ENCODE assay signal across 14 cellular contexts in the genomic region with DNA sequence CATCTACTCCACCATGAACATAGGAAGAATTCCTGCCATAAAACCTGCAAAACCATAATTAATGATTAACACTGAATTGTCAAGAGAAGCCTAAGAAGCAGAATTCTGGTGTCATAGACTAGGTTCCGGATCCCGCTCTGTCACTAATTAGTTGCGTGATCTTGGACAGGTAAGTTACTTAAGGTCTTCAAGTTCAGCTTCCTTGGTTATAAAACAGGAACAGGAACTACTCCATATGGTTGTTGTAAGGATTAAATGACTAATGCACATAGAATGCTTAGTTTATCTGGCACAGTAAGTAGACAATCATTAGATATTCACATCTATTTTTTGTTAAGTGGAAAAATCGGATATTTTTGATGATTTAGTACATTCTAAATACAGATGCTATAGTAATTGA. TPM values are rescaled to one million over a fixed set of nuclear protein-coding genes. Genes with fewer than 3 reads are reported as not detected.
DNase-seq lines count a peak whose midpoint lies in the region; ATAC-seq, FAIRE-seq and TF ChIP-seq lines count a peak whose summit lies in the region.
"Had no signal": no experiment of that assay in that cellular context is flagged by ENCODE, and none has a peak within 500 bp of the region (broad histone marks: within the 10 kb centered on the region; RNA-seq: fewer than 3 reads in every experiment).

No MANE protein-coding gene starts in this region.

- peak in 1 of 2 donors; percentile 39 for DNase-seq in cardiac muscle cell (ENCODE audit: low read depth in 1 of 2, low spot score in 1 of 2)
- DNase-seq in Right ventricle myocardium inferior (ENCODE audit: missing footprints): no peak
- DNase-seq in activated CD8-positive, alpha-beta T cell treated with anti-CD3 and anti-CD28 coated beads for 36 hours: no peak
- peak; percentile 41 for DNase-seq in fibroblast of mammary gland (ENCODE audit: low read depth)
- DNase-seq in H54 (ENCODE audit: insufficient read length, low spot score): no peak
- no peak for DNase-seq in HTR-8/SVneo (ENCODE audit: insufficient read length, low spot score)
- DNase-seq: activated CD8-positive, alpha-beta memory T cell treated with anti-CD3 and anti-CD28 coated beads, Interleukin-2, amount 50 U/mL, for 48 hours; NCI-H510A; Peyer's patch had no signal

- no peak overlapping the region for H3K4me3 ChIP-seq in cardiac muscle cell
- no peak overlapping the region for H3K4me3 ChIP-seq in fibroblast of mammary gland (ENCODE audit: control insufficient read depth, low read depth, low read length)
- H3K4me3 ChIP-seq: breast epithelium, Peyer's patch, prostate gland had no signal

- no peaks in the 10 kb centered on the region for H3K9me3 ChIP-seq in cardiac muscle cell (ENCODE audit: low read depth)
- H3K9me3 ChIP-seq: breast epithelium, Peyer's patch, prostate gland had no signal

- no peak for ATAC-seq in Right ventricle myocardium inferior
- ATAC-seq in activated CD8-positive, alpha-beta T cell treated with anti-CD3 and anti-CD28 coated beads for 36 hours: no peak
- ATAC-seq in GM21447 (IDR thresholded peaks at IDR 0.05; ENCODE audit: unreplicated experiment): no peak
- no peak for ATAC-seq in HG02852 (IDR thresholded peaks at IDR 0.05; ENCODE audit: unreplicated experiment)

- H3K27me3 ChIP-seq in cardiac muscle cell: no peaks in the 10 kb centered on the region
- H3K27me3 ChIP-seq: breast epithelium, Peyer's patch had no signal

- H3K36me3 Mint-ChIP-seq in activated CD8-positive, alpha-beta T cell treated with anti-CD3 and anti-CD28 coated beads for 36 hours (ENCODE audit: low read depth): peaks cover 59% of the 10 kb centered on the region

- TF ChIP-seq POLR2A in H54 (IDR thresholded peaks at IDR 0.05; ENCODE audit: low read depth, low read length): no peak

- H3K36me3 ChIP-seq in cardiac muscle cell: peaks cover 41% of the 10 kb centered on the region
- H3K36me3 ChIP-seq: breast epithelium, prostate gland had no signal

- H3K4me3 Mint-ChIP-seq in activated CD8-positive, alpha-beta T cell treated with anti-CD3 and anti-CD28 coated beads for 36 hours: no peak overlapping the region

- peaks cover 62% of the 10 kb centered on the region for H3K4me1 Mint-ChIP-seq in activated CD8-positive, alpha-beta T cell treated with anti-CD3 and anti-CD28 coated beads for 36 hours (ENCODE audit: low read depth)

- H3K4me1 ChIP-seq in cardiac muscle cell (ENCODE audit: low read depth): peaks cover 26% of the 10 kb centered on the region
- H3K4me1 ChIP-seq: breast epithelium, prostate gland had no signal

- TF ChIP-seq CTCF in cardiac muscle cell (IDR thresholded peaks at IDR 0.05; ENCODE audit: low read depth, low read length) (no peak), fibroblast of mammary gland (conservative IDR thresholded peaks at IDR 0.05; ENCODE audit: control insufficient read depth, insufficient read depth, low read depth, low read length) (no peak)
- no peak for TF ChIP-seq CTCF in activated CD8-positive, alpha-beta T cell treated with anti-CD3 and anti-CD28 coated beads for 36 hours (IDR thresholded peaks at IDR 0.05)

- H3K27me3 Mint-ChIP-seq in activated CD8-positive, alpha-beta T cell treated with anti-CD3 and anti-CD28 coated beads for 36 hours: no peaks in the 10 kb centered on the region

- POLR2A ChIA-PET in activated CD8-positive, alpha-beta T cell treated with anti-CD3 and anti-CD28 coated beads for 36 hours (lab: Charles Lee): interaction anchor here (0.6 to 3.1 kb wide), 3 partner anchors 12 to 19 kb away, joined by 3 to 25 read pairs (median 3); no protein-coding TSS in a partner anchor

- intact Hi-C loops in Right ventricle myocardium inferior (cut with DNase I): loop anchor here (10.0 kb wide), 1 partner anchor 186 kb away; no protein-coding TSS in a partner anchor
- intact Hi-C loops in activated CD8-positive, alpha-beta T cell treated with anti-CD3 and anti-CD28 coated beads for 36 hours (cut with micrococcal nuclease): loop anchor here (5.0 kb wide), 2 partner anchors 38 to 63 kb away; partner anchors contain the start of gene USO1

- no peaks in the 10 kb centered on the region for H3K9me3 Mint-ChIP-seq in activated CD8-positive, alpha-beta T cell treated with anti-CD3 and anti-CD28 coated beads for 36 hours

- CTCF ChIA-PET in activated CD8-positive, alpha-beta T cell treated with anti-CD3 and anti-CD28 coated beads for 36 hours (lab: Charles Lee): interaction anchor here (1.3 to 9.7 kb wide), 4 partner anchors 11 to 189 kb away, joined by 3 to 63 read pairs (median 4); partner anchors contain the start of gene USO1

- peak overlapping the region; percentile 81 for H3K27ac Mint-ChIP-seq in activated CD8-positive, alpha-beta T cell treated with anti-CD3 and anti-CD28 coated beads for 36 hours

- H3K27ac ChIP-seq in cardiac muscle cell: peak overlapping the region; percentile 81
- H3K27ac ChIP-seq: breast epithelium, prostate gland had no signal

- FAIRE-seq in H54 (lab: Jason Lieb, UNC): no peak
- FAIRE-seq in HTR-8/SVneo (lab: Jason Lieb, UNC): no peak
- FAIRE-seq: GM18507 had no signal

RNA-seq across cellular contexts. Expression of gene G3BP2, which starts 14.3 kb away (rescaled TPM):
- total RNA-seq in cardiac muscle cell: 203 and 210 TPM in 2 replicates
- 181 and 194 TPM in 2 replicates for polyA plus RNA-seq in cardiac muscle cell
- total RNA-seq in Right ventricle myocardium inferior: 65.5 TPM
- 100 to 1,000 TPM; 185 to 197 TPM for total RNA-seq in activated CD8-positive, alpha-beta T cell treated with anti-CD3 and anti-CD28 coated beads for 36 hours

RNA-seq across cellular contexts. Expression of gene CDKL2, which starts 28.6 kb away (rescaled TPM):
- 2.4 and 2.5 TPM in 2 replicates for total RNA-seq in cardiac muscle cell
- 2.0 and 4.4 TPM in 2 replicates for polyA plus RNA-seq in cardiac muscle cell
- total RNA-seq in Right ventricle myocardium inferior: 0.11 TPM
- total RNA-seq in activated CD8-positive, alpha-beta T cell treated with anti-CD3 and anti-CD28 coated beads for 36 hours: 1 to 10 TPM in 1 of 2 experiments, under 1 TPM in 1; 0.83 to 1.0 TPM
